In genomic region chr16:78639775-78640174, GRCh38 we compare ENCODE assay signal across 17 cellular contexts.
DNase-seq lines count a peak whose midpoint lies in the region; ATAC-seq lines count a peak whose summit lies in the region.
"Had no signal": no experiment of that assay in that cellular context is flagged by ENCODE, and none has a peak within 500 bp of the region (broad histone marks: within the 10 kb centered on the region; RNA-seq: fewer than 3 reads in every experiment).

No MANE protein-coding gene starts in this region.

- peak overlapping the region; percentile 92 for H2BK120ac ChIP-seq in trophoblast cell (ENCODE audit: insufficient read depth, low read length, poor library complexity)

- H3K4ac ChIP-seq in trophoblast cell (ENCODE audit: low read depth, low read length), result peak overlapping the region; percentile 73

- H3K4me3 Mint-ChIP-seq in activated CD4-positive, alpha-beta memory T cell treated with anti-CD3 and anti-CD28 coated beads for 36 hours, result no peak overlapping the region
- H3K4me3 Mint-ChIP-seq in activated CD4-positive, alpha-beta memory T cell treated with anti-CD3 and anti-CD28 coated beads, Interleukin-2, amount 10 ng/mL, durations not matched to agents 7 days and 5 days, result no peak overlapping the region
- H3K4me3 Mint-ChIP-seq: activated B cell treated with CpG ODN at 0.5 μM for 24 hours; mesothelial cell of epicardium; T-helper 1 cell treated with Interleukin-12 subunit alpha and Interleukin-12 subunit beta and Interleukin-4 antibody, amounts not matched to agents 30 μg/mL and 1 μg/mL, for 36 hours had no signal

- H2AK5ac ChIP-seq in trophoblast cell (ENCODE audit: low read length), result peak overlapping the region; percentile 99

- H3K27ac ChIP-seq in trophoblast cell (ENCODE audit: low read depth, low read length), result no peak overlapping the region
- H3K27ac ChIP-seq: transverse colon had no signal

- H4K12ac ChIP-seq in trophoblast cell (ENCODE audit: low read depth, low read length), result no peak overlapping the region

- peak; percentile 82 for ATAC-seq in GM19468 (IDR thresholded peaks at IDR 0.05; ENCODE audit: extremely low read depth, unreplicated experiment)
- ATAC-seq in HG03378 (IDR thresholded peaks at IDR 0.05; ENCODE audit: unreplicated experiment), result peak; percentile 51
- no peak for ATAC-seq in GM19395 (IDR thresholded peaks at IDR 0.05; ENCODE audit: unreplicated experiment)
- ATAC-seq: Right ventricle myocardium inferior, sciatic nerve had no signal

- DNase-seq in activated CD4-positive, alpha-beta memory T cell treated with anti-CD3 and anti-CD28 coated beads for 36 hours, result peak; percentile 45
- no peak for DNase-seq in activated CD4-positive, alpha-beta memory T cell treated with anti-CD3 and anti-CD28 coated beads, Interleukin-2, amount 10 ng/mL, durations not matched to agents 7 days and 5 days
- DNase-seq in trophoblast cell (no peak), NCI-H524 (lab: John Stamatoyannopoulos, UW) (no peak), NCI-H82 treated with DMSO at 0.1 percent for 48 hours (lab: John Stamatoyannopoulos, UW; ENCODE audit: unreplicated experiment) (no peak)
- DNase-seq: activated B cell treated with CpG ODN at 0.5 μM for 24 hours; activated CD8-positive, alpha-beta memory T cell treated with anti-CD3 and anti-CD28 coated beads, Interleukin-2, amount 50 U/mL, for 48 hours; effector memory CD4-positive, alpha-beta T cell; NCI-H2107; transverse colon had no signal

- H2AFZ ChIP-seq in trophoblast cell (ENCODE audit: insufficient read depth, low read length, poor library complexity), result no peak overlapping the region

- H3K9me3 ChIP-seq in trophoblast cell (ENCODE audit: insufficient read depth, low read depth, low read length), result no peaks in the 10 kb centered on the region
- H3K9me3 ChIP-seq: transverse colon had no signal

- no peaks in the 10 kb centered on the region for H3K9me3 Mint-ChIP-seq in activated CD4-positive, alpha-beta memory T cell treated with anti-CD3 and anti-CD28 coated beads for 36 hours
- H3K9me3 Mint-ChIP-seq in activated CD4-positive, alpha-beta memory T cell treated with anti-CD3 and anti-CD28 coated beads, Interleukin-2, amount 10 ng/mL, durations not matched to agents 7 days and 5 days, result no peaks in the 10 kb centered on the region
- H3K9me3 Mint-ChIP-seq: activated B cell treated with CpG ODN at 0.5 μM for 24 hours; mesothelial cell of epicardium; T-helper 1 cell treated with Interleukin-12 subunit alpha and Interleukin-12 subunit beta and Interleukin-4 antibody, amounts not matched to agents 30 μg/mL and 1 μg/mL, for 36 hours had no signal

- H2BK5ac ChIP-seq in trophoblast cell (ENCODE audit: low read depth, low read length, poor library complexity), result peak overlapping the region; percentile 85

- H3K36me3 Mint-ChIP-seq in activated CD4-positive, alpha-beta memory T cell treated with anti-CD3 and anti-CD28 coated beads for 36 hours, result peaks cover 1% of the 10 kb centered on the region
- H3K36me3 Mint-ChIP-seq in activated CD4-positive, alpha-beta memory T cell treated with anti-CD3 and anti-CD28 coated beads, Interleukin-2, amount 10 ng/mL, durations not matched to agents 7 days and 5 days (ENCODE audit: low read depth), result no peaks in the 10 kb centered on the region
- H3K36me3 Mint-ChIP-seq: mesothelial cell of epicardium had no signal

- POLR2A ChIA-PET in activated CD4-positive, alpha-beta memory T cell treated with anti-CD3 and anti-CD28 coated beads for 36 hours (lab: Charles Lee), result no interaction called here
- POLR2A ChIA-PET in activated CD4-positive, alpha-beta memory T cell treated with anti-CD3 and anti-CD28 coated beads, Interleukin-2, amount 10 ng/mL, durations not matched to agents 7 days and 5 days (lab: Charles Lee), result no interaction called here

- no peak overlapping the region for H3K4me3 ChIP-seq in trophoblast cell (ENCODE audit: low read depth, low read length)
- H3K4me3 ChIP-seq: transverse colon had no signal

- H3K4me2 ChIP-seq in trophoblast cell (ENCODE audit: low read length), result no peak overlapping the region

- H3K79me2 ChIP-seq in trophoblast cell (ENCODE audit: control insufficient read depth, insufficient read depth, low read length, poor library complexity), result peaks cover 4% of the 10 kb centered on the region

- H3K4me1 ChIP-seq in trophoblast cell (ENCODE audit: control insufficient read depth in 1 of 2, insufficient read depth in 2 of 2, low read length in 2 of 2), result peaks cover 23 to 28% of the 10 kb centered on the region in 2 experiments
- H3K4me1 ChIP-seq: transverse colon had no signal

- peaks cover 5% of the 10 kb centered on the region for H3K4me1 Mint-ChIP-seq in activated CD4-positive, alpha-beta memory T cell treated with anti-CD3 and anti-CD28 coated beads for 36 hours (ENCODE audit: low read depth)
- peaks cover 2% of the 10 kb centered on the region for H3K4me1 Mint-ChIP-seq in activated CD4-positive, alpha-beta memory T cell treated with anti-CD3 and anti-CD28 coated beads, Interleukin-2, amount 10 ng/mL, durations not matched to agents 7 days and 5 days
- H3K4me1 Mint-ChIP-seq: activated B cell treated with CpG ODN at 0.5 μM for 24 hours had no signal

- peak overlapping the region; percentile 94 for H4K91ac ChIP-seq in trophoblast cell (ENCODE audit: low read depth, low read length)

- WGBS in trophoblast cell (ENCODE audit: extremely low coverage, insufficient coverage, insufficient read length), result no CpG with 5 or more reads among the region's 3 CpGs

- no peaks in the 10 kb centered on the region for H3K27me3 ChIP-seq in trophoblast cell (ENCODE audit: insufficient read depth, low read length)
- H3K27me3 ChIP-seq: transverse colon had no signal

- H2BK12ac ChIP-seq in trophoblast cell (ENCODE audit: low read length), result peak overlapping the region; percentile 97

- H3K14ac ChIP-seq in trophoblast cell (ENCODE audit: low read length), result peak overlapping the region; percentile 95

- H3K27ac Mint-ChIP-seq in activated CD4-positive, alpha-beta memory T cell treated with anti-CD3 and anti-CD28 coated beads for 36 hours, result no peak overlapping the region
- no peak overlapping the region for H3K27ac Mint-ChIP-seq in activated CD4-positive, alpha-beta memory T cell treated with anti-CD3 and anti-CD28 coated beads, Interleukin-2, amount 10 ng/mL, durations not matched to agents 7 days and 5 days
- H3K27ac Mint-ChIP-seq: activated B cell treated with CpG ODN at 0.5 μM for 24 hours; mesothelial cell of epicardium; T-helper 1 cell treated with Interleukin-12 subunit alpha and Interleukin-12 subunit beta and Interleukin-4 antibody, amounts not matched to agents 30 μg/mL and 1 μg/mL, for 36 hours had no signal

- H3K18ac ChIP-seq in trophoblast cell (ENCODE audit: low read length), result peak overlapping the region; percentile 94

- no peaks in the 10 kb centered on the region for H3K36me3 ChIP-seq in trophoblast cell (ENCODE audit: control insufficient read depth in 1 of 2, insufficient read depth in 2 of 2, low read length in 2 of 2)
- H3K36me3 ChIP-seq: transverse colon had no signal

- intact Hi-C loops in activated CD4-positive, alpha-beta memory T cell treated with anti-CD3 and anti-CD28 coated beads for 36 hours (cut with micrococcal nuclease), result no loop called here

- H3K9ac ChIP-seq in trophoblast cell (ENCODE audit: low read length), result no peak overlapping the region

- no peak overlapping the region for H4K8ac ChIP-seq in trophoblast cell (ENCODE audit: low read depth, low read length)

- peaks cover 4% of the 10 kb centered on the region for H3K27me3 Mint-ChIP-seq in activated CD4-positive, alpha-beta memory T cell treated with anti-CD3 and anti-CD28 coated beads for 36 hours
- H3K27me3 Mint-ChIP-seq in activated CD4-positive, alpha-beta memory T cell treated with anti-CD3 and anti-CD28 coated beads, Interleukin-2, amount 10 ng/mL, durations not matched to agents 7 days and 5 days, result peaks cover 10% of the 10 kb centered on the region
- H3K27me3 Mint-ChIP-seq: activated B cell treated with CpG ODN at 0.5 μM for 24 hours had no signal

- no peak overlapping the region for H3K23ac ChIP-seq in trophoblast cell (ENCODE audit: low read length)

- H3K79me1 ChIP-seq in trophoblast cell (ENCODE audit: low read length), result peaks cover 53% of the 10 kb centered on the region

- CTCF ChIA-PET in activated CD4-positive, alpha-beta memory T cell treated with anti-CD3 and anti-CD28 coated beads for 36 hours (lab: Charles Lee), result no interaction called here
- CTCF ChIA-PET in activated CD4-positive, alpha-beta memory T cell treated with anti-CD3 and anti-CD28 coated beads, Interleukin-2, amount 10 ng/mL, durations not matched to agents 7 days and 5 days (lab: Charles Lee), result no interaction called here
